In the genomic region with DNA sequence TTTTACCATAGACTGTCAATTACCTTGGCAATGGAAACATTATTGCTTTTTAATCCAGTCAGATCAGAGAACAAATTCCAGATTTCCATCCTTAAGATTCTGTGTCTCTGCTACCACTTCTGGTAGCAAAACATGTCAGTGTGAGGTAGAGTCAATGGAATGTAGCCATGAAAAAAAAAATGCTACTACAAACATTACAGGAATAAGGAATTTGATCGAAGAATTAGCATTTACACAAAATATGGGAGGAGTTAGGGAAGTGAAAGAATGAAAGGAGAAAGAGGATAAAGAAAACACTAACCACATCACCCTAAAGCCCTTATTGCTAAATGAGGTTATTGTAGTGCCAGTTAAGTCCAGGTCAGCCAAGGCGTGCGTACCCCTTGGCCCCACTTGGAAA, we compare ENCODE assay signal across 20 cellular contexts. TPM values are rescaled to one million over a fixed set of nuclear protein-coding genes. Genes with fewer than 3 reads are reported as not detected.
DNase-seq lines count a peak whose midpoint lies in the region; ATAC-seq, FAIRE-seq and TF ChIP-seq lines count a peak whose summit lies in the region.
"Had no signal": no experiment of that assay in that cellular context is flagged by ENCODE, and none has a peak within 500 bp of the region (broad histone marks: within the 10 kb centered on the region; RNA-seq: fewer than 3 reads in every experiment).

No MANE protein-coding gene starts in this region.

- no peak overlapping the region; the same call in 1 of the 2 replicates for H4K5ac ChIP-seq in IMR-90 (ENCODE audit: low read depth, low read length)

- in situ Hi-C loops in IMR-90 (cut with MboI; ENCODE audit: low sequenced_read_pairs), result no loop called here

- no peak overlapping the region for H3K4me2 ChIP-seq in IMR-90 (ENCODE audit: low read depth, low read length)
- peak overlapping the region; percentile 6 for H3K4me2 ChIP-seq in astrocyte (ENCODE audit: low read length)
- H3K4me2 ChIP-seq: BLaER1 had no signal

- no peak overlapping the region for H3K14ac ChIP-seq in IMR-90 (replicated peaks; ENCODE audit: low read depth, low read length)

- no peak overlapping the region for H4K91ac ChIP-seq in IMR-90 (ENCODE audit: insufficient read depth, low read depth, low read length)

- peak overlapping the region; percentile 48 for H2BK5ac ChIP-seq in IMR-90 (ENCODE audit: low read depth, low read length, poor library complexity, severe bottlenecking)

- CTCF ChIA-PET in IMR-90 (lab: Yijun Ruan, JAX), result no interaction called here

- intact Hi-C loops in IMR-90 (cut with micrococcal nuclease), result no loop called here

- TF ChIP-seq POLR2A in IMR-90 (IDR thresholded peaks at IDR 0.05; ENCODE audit: low read depth, low read length), result no peak

- H3K4me3 Mint-ChIP-seq in astrocyte (ENCODE audit: unreplicated experiment), result peak overlapping the region; percentile 35
- H3K4me3 Mint-ChIP-seq: CD8-positive, alpha-beta memory T cell; HFFc6 had no signal

- H3K4me1 ChIP-seq in IMR-90 (ENCODE audit: control insufficient read depth, insufficient read depth, low read length) (peaks cover 3% of the 10 kb centered on the region), astrocyte (ENCODE audit: insufficient read depth, low read length) (no peaks in the 10 kb centered on the region)
- H3K4me1 ChIP-seq: BLaER1 had no signal

- H3K4me1 Mint-ChIP-seq in astrocyte (ENCODE audit: low read depth, unreplicated experiment), result peaks cover 5% of the 10 kb centered on the region

- no peaks in the 10 kb centered on the region for H3K9me3 ChIP-seq in IMR-90 (ENCODE audit: control insufficient read depth, insufficient read depth, low read length)
- no peaks in the 10 kb centered on the region for H3K9me3 ChIP-seq in astrocyte (ENCODE audit: insufficient read depth, low read depth, low read length)
- H3K9me3 ChIP-seq: BLaER1 had no signal

- no peak overlapping the region for H3K56ac ChIP-seq in IMR-90 (ENCODE audit: extremely low read depth, insufficient read depth, low read length)

- H3K27me3 ChIP-seq in IMR-90 (ENCODE audit: control insufficient read depth, insufficient read depth, low read length), result no peaks in the 10 kb centered on the region
- H3K27me3 ChIP-seq in astrocyte (ENCODE audit: insufficient read depth, low read length), result no peaks in the 10 kb centered on the region
- H3K27me3 ChIP-seq: BLaER1 had no signal

- no peak overlapping the region for H3K27ac Mint-ChIP-seq in astrocyte (ENCODE audit: unreplicated experiment)
- H3K27ac Mint-ChIP-seq: HFFc6 had no signal

- WGBS in IMR-90 (ENCODE audit: extremely low coverage in 2 of 2, insufficient read length in 1 of 2), 2 experiments, result no CpG with 5 or more reads among the region's 3 CpGs

- H3K9ac ChIP-seq in IMR-90 (ENCODE audit: low read depth, low read length) (no peak overlapping the region), astrocyte (ENCODE audit: low read length) (no peak overlapping the region)
- H3K9ac ChIP-seq: BLaER1 had no signal

- H3K18ac ChIP-seq in IMR-90 (ENCODE audit: low read depth, low read length), result no peak overlapping the region; the same call in 1 of the 2 replicates

- peaks cover 2 to 8% of the 10 kb centered on the region in 2 experiments; a peak in 2 of 4 replicates for H3K79me1 ChIP-seq in IMR-90 (ENCODE audit: low read depth in 1 of 2, low read length in 2 of 2)

- TF ChIP-seq RAD21 in IMR-90 (IDR thresholded peaks at IDR 0.05; ENCODE audit: low read length), result no peak

- no TSS peak for BruUV-seq in IMR-90 (replicated peaks; lab: Mats Ljungman, UMichigan)

- no peaks in the 10 kb centered on the region for H3K27me3 Mint-ChIP-seq in astrocyte (ENCODE audit: low read depth, unreplicated experiment)
- H3K27me3 Mint-ChIP-seq: CD8-positive, alpha-beta memory T cell had no signal

- H4K8ac ChIP-seq in IMR-90 (ENCODE audit: low read depth in 2 of 2, low read length in 2 of 2), result no peak overlapping the region

- peak overlapping the region; percentile 50; the same call in 1 of the 2 replicates for H3K27ac ChIP-seq in IMR-90 (ENCODE audit: insufficient read depth, low read length)
- H3K27ac ChIP-seq in astrocyte (ENCODE audit: low read depth, low read length), result no peak overlapping the region
- H3K27ac ChIP-seq: BLaER1 had no signal

- H3K36me3 Mint-ChIP-seq in astrocyte (ENCODE audit: low read depth, unreplicated experiment), result peaks cover 27% of the 10 kb centered on the region

- H3K4ac ChIP-seq in IMR-90 (ENCODE audit: low read depth, low read length), result peak overlapping the region; percentile 44; the same call in 1 of the 2 replicates

- ATAC-seq in IMR-90 (ENCODE audit: low read depth), result peak; percentile 80
- ATAC-seq in HG03095 (IDR thresholded peaks at IDR 0.05; ENCODE audit: unreplicated experiment), result no peak
- no peak for ATAC-seq in esophagus mucosa
- ATAC-seq: HepG2 had no signal

- H2AK9ac ChIP-seq in IMR-90 (replicated peaks; ENCODE audit: low read depth, low read length, poor library complexity), result no peak overlapping the region

- H4K20me1 ChIP-seq in IMR-90 (ENCODE audit: insufficient read depth, low read length) (no peaks in the 10 kb centered on the region), astrocyte (ENCODE audit: insufficient read depth, low read length) (no peaks in the 10 kb centered on the region)
- H4K20me1 ChIP-seq: BLaER1 had no signal

- 0 out of 2 replicates have a peak, but pooled peaks cover 2% of the 10 kb centered on the region for H3K9me1 ChIP-seq in IMR-90 (ENCODE audit: insufficient read depth, low read length)

- H2AK5ac ChIP-seq in IMR-90 (ENCODE audit: low read depth, low read length), result peak overlapping the region; percentile 82; the same call in 1 of the 2 replicates

- TF ChIP-seq CTCF in IMR-90 (conservative IDR thresholded peaks at IDR 0.05; ENCODE audit: low read depth, low read length), result no peak
- no peak for TF ChIP-seq CTCF in astrocyte (IDR thresholded peaks at IDR 0.05; ENCODE audit: insufficient read depth, low read depth, low read length)

- H3K36me3 ChIP-seq in IMR-90 (ENCODE audit: control insufficient read depth, insufficient read depth, low read length) (peaks cover 24% of the 10 kb centered on the region), astrocyte (ENCODE audit: insufficient read depth, low read length) (peaks cover 28% of the 10 kb centered on the region)

- peak; percentile 10 for DNase-seq in AG08396 (ENCODE audit: low spot score)
- DNase-seq in IMR-90, result peak; percentile 60
- DNase-seq in astrocyte (ENCODE audit: low read depth), result peak; percentile 29
- DNase-seq in iris pigment epithelial cell (ENCODE audit: low read depth), result peak; percentile 61
- no peak for DNase-seq in DMS79 treated with DMSO at 0.1 percent for 48 hours (lab: John Stamatoyannopoulos, UW)
- DNase-seq in NCI-H2196 treated with DMSO at 0.1 percent for 48 hours (lab: John Stamatoyannopoulos, UW; ENCODE audit: unreplicated experiment), result no peak
- DNase-seq: AML-193; CD8-positive, alpha-beta memory T cell; GDM1; HCEC 1CT; HFFc6 had no signal

- H3K4me3 ChIP-seq in IMR-90 (ENCODE audit: insufficient read depth, low read depth, low read length), result no peak overlapping the region
- no peak overlapping the region for H3K4me3 ChIP-seq in astrocyte (ENCODE audit: insufficient read depth, low read depth, low read length)
- H3K4me3 ChIP-seq: BLaER1 had no signal

- peaks cover 4% of the 10 kb centered on the region for H3K79me2 ChIP-seq in astrocyte (ENCODE audit: insufficient read depth, low read length)

- 0 out of 2 replicates have a peak overlapping the region, but pooled peaks have one; percentile 23 for H2BK20ac ChIP-seq in IMR-90 (ENCODE audit: low read depth, low read length)

- H2AFZ ChIP-seq in IMR-90 (replicated peaks; ENCODE audit: low read length, poor library complexity) (no peak overlapping the region), astrocyte (ENCODE audit: low read depth, low read length) (no peak overlapping the region)

- H3K9me3 Mint-ChIP-seq in astrocyte (ENCODE audit: unreplicated experiment), result no peaks in the 10 kb centered on the region
- H3K9me3 Mint-ChIP-seq: CD8-positive, alpha-beta memory T cell; HFFc6 had no signal

- dilution Hi-C loops in IMR-90 (cut with HindIII; ENCODE audit: low sequenced_read_pairs, unreplicated experiment), result no loop called here

- H2BK120ac ChIP-seq in IMR-90 (ENCODE audit: low read depth, low read length), result no peak overlapping the region

- FAIRE-seq in astrocyte (lab: Jason Lieb, UNC), result peak; percentile 23
- FAIRE-seq: GM19239, HepG2, HTR-8/SVneo had no signal

- POLR2A ChIA-PET in IMR-90 (lab: Charles Lee; ENCODE audit: unreplicated experiment), result interaction anchor here (0.6 kb wide), 1 partner anchor 140 kb away, joined by 4 read pairs; no protein-coding TSS in a partner anchor

- no peak overlapping the region for H2BK15ac ChIP-seq in IMR-90 (ENCODE audit: low read depth, low read length)

- no peak overlapping the region for H3K23ac ChIP-seq in IMR-90 (ENCODE audit: low read depth, low read length)

TF ChIP-seq in IMR-90, 13 proteins besides CTCF, POLR2A, EP300 and RAD21 (continues in another document):
- TF ChIP-seq BHLHE40 (IDR thresholded peaks at IDR 0.05; ENCODE audit: low read depth, low read length) (no peak), CEBPB (IDR thresholded peaks at IDR 0.05; ENCODE audit: low read depth, low read length) (no peak)
- TF ChIP-seq, protein P1, sequence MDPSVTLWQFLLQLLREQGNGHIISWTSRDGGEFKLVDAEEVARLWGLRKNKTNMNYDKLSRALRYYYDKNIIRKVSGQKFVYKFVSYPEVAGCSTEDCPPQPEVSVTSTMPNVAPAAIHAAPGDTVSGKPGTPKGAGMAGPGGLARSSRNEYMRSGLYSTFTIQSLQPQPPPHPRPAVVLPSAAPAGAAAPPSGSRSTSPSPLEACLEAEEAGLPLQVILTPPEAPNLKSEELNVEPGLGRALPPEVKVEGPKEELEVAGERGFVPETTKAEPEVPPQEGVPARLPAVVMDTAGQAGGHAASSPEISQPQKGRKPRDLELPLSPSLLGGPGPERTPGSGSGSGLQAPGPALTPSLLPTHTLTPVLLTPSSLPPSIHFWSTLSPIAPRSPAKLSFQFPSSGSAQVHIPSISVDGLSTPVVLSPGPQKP (IDR thresholded peaks at IDR 0.05; ENCODE audit: borderline replicate concordance, low read depth, low read length), result no peak

RNA-seq across cellular contexts. Expression of a gene that starts 9.2 kb away (rescaled TPM):
- total RNA-seq in IMR-90 (2012; rRNA removed) (61.1 and 105 TPM in 2 replicates), astrocyte (44.8 and 47.3 TPM in 2 replicates), esophagus mucosa (66.1 TPM)
- polyA plus RNA-seq in IMR-90 (2012; rRNA removed), result 13.8 and 17.0 TPM in 2 replicates
- 6.8 and 10.2 TPM in 2 replicates for polyA plus RNA-seq in IMR-90 (2012; cell fraction: cytosol; rRNA removed)
- 2.6 and 14.5 TPM in 2 replicates for polyA plus RNA-seq in IMR-90 (2012; cell fraction: nucleus; rRNA removed; ENCODE audit: low replicate concordance)

RNA-seq across cellular contexts. Expression of a gene that starts 17.3 kb away (rescaled TPM):
- total RNA-seq in IMR-90 (2012; rRNA removed) (45.3 and 46.6 TPM in 2 replicates), astrocyte (93.2 and 104 TPM in 2 replicates), esophagus mucosa (96.5 TPM)
- 27.0 and 35.3 TPM in 2 replicates for polyA plus RNA-seq in IMR-90 (2012; rRNA removed)
- 13.3 and 16.9 TPM in 2 replicates for polyA plus RNA-seq in IMR-90 (2012; cell fraction: cytosol; rRNA removed)
- polyA plus RNA-seq in IMR-90 (2012; cell fraction: nucleus; rRNA removed; ENCODE audit: low replicate concordance), result 10.7 and 39.2 TPM in 2 replicates

RNA-seq across cellular contexts. Expression of a gene that starts 50.8 kb away (rescaled TPM):
- total RNA-seq in IMR-90 (2012; rRNA removed), result not detected in 2 replicates
- polyA plus RNA-seq in IMR-90 (2012; rRNA removed), result not detected in 2 replicates
- polyA plus RNA-seq in IMR-90 (2012; cell fraction: cytosol; rRNA removed), result not detected in 2 replicates
- not detected in 2 replicates for polyA plus RNA-seq in IMR-90 (2012; cell fraction: nucleus; rRNA removed; ENCODE audit: low replicate concordance)
- total RNA-seq in astrocyte, result not detected in 2 replicates
- total RNA-seq in esophagus mucosa, result not detected
- total RNA-seq: A172; CD8-positive, alpha-beta memory T cell; H4; HepG2; HFFc6 had no signal
- polyA plus RNA-seq: AG04450; CD8-positive, alpha-beta memory T cell; HepG2 had no signal

Comparison
In these comparisons a context has a peak if more than half of its experiments do, and no peak if none do; other contexts are left out.
1. DNase-seq: peak in AG08396 (single experiment), IMR-90 (single experiment), astrocyte (single experiment) and iris pigment epithelial cell (single experiment); none in DMS79 treated with DMSO at 0.1 percent for 48 hours (single experiment) and NCI-H2196 treated with DMSO at 0.1 percent for 48 hours (single experiment).